32 cellular contexts compared by ENCODE assay signal in genomic region chr15:87730706-87731105, GRCh38.
"Had no signal": no experiment of that assay in that cellular context is flagged by ENCODE, and none has a peak within 500 bp of the region (broad histone marks: within the 10 kb centered on the region; RNA-seq: fewer than 3 reads in every experiment).

No MANE protein-coding gene starts in this region.

- H3K4me1 ChIP-seq: adrenal gland had no signal

- FAIRE-seq: bronchial epithelial cell, TTC549 had no signal

- H3K36me3 ChIP-seq: adrenal gland, ascending aorta, cardiac muscle cell had no signal

- H3K27me3 ChIP-seq: adrenal gland, ascending aorta, cardiac muscle cell had no signal

- H3K27ac ChIP-seq: adrenal gland, ascending aorta, VCaP had no signal

- ATAC-seq: activated CD8-positive, alpha-beta T cell treated with anti-CD3 and anti-CD28 coated beads for 36 hours; activated naive CD4-positive, alpha-beta T cell treated with anti-CD3 and anti-CD28 coated beads, Interleukin-2, amount 50 U/mL, for 72 hours; activated T-cell treated with anti-CD3 and anti-CD28 coated beads, Interleukin-2, amount 50 U/mL, for 4 hours; activated T-cell treated with anti-CD3 and anti-CD28 coated beads, Interleukin-2, amount 50 U/mL, for 72 hours; activated T-helper 17 cell treated with anti-CD3 and anti-CD28 coated beads, Interleukin-2, amount 50 U/mL, for 72 hours had no signal

- H3K9me3 ChIP-seq: adrenal gland, ascending aorta had no signal

- DNase-seq: activated B cell treated with CpG ODN at 0.5 μM for 24 hours; activated CD4-positive, alpha-beta memory T cell treated with anti-CD3 and anti-CD28 coated beads for 36 hours; activated CD4-positive, alpha-beta T cell treated with anti-CD3 and anti-CD28 coated beads for 4 hours; activated CD4-positive, alpha-beta T cell treated with anti-CD3 and anti-CD28 coated beads, Interleukin-2, amount 10 ng/mL, durations not matched to agents 24 days and 14 days; activated CD4-positive, alpha-beta T cell treated with anti-CD3 and anti-CD28 coated beads, Interleukin-2, amount 50 U/mL, for 1 hour; activated CD4-positive, alpha-beta T cell treated with anti-CD3 and anti-CD28 coated beads, Interleukin-2, amount 50 U/mL, for 4 hours; activated CD4-positive, CD25-positive, alpha-beta regulatory T cell treated with anti-CD3 and anti-CD28 coated beads, Interleukin-2, amount 50 U/mL, for 72 hours; activated CD8-positive, alpha-beta memory T cell treated with anti-CD3 and anti-CD28 coated beads, Interleukin-2, amount 50 U/mL, for 4 hours; activated CD8-positive, alpha-beta T cell treated with anti-CD3 and anti-CD28 coated beads for 36 hours; activated effector memory CD4-positive, alpha-beta T cell treated with anti-CD3 and anti-CD28 coated beads, Interleukin-2, amount 50 U/mL, for 16 hours; activated gamma-delta T cell treated with Interleukin-2 at 50 U/mL for 16 hours; activated naive CD4-positive, alpha-beta T cell; activated naive CD4-positive, alpha-beta T cell treated with anti-CD3 and anti-CD28 coated beads for 36 hours; activated naive CD4-positive, alpha-beta T cell treated with anti-CD3 and anti-CD28 coated beads, Interleukin-2, amount 50 U/mL, for 16 hours; activated naive CD8-positive, alpha-beta T cell treated with anti-CD3 and anti-CD28 coated beads for 36 hours; activated T-cell treated with anti-CD3 and anti-CD28 coated beads for 4 hours; activated T-cell treated with anti-CD3 and anti-CD28 coated beads, Interleukin-2, amount 50 U/mL, for 1 hour; activated T-cell treated with anti-CD3 and anti-CD28 coated beads, Interleukin-2, amount 50 U/mL, for 4 hours; activated T-cell treated with anti-CD3 and anti-CD28 coated beads, Interleukin-2, amount 50 U/mL, for 72 hours; adrenal gland; amniotic stem cell; caudate nucleus; cerebellar nuclear complex; T-helper 2 cell; T-helper 9 cell had no signal

- H3K4me3 ChIP-seq: adrenal gland, ascending aorta, cardiac muscle cell had no signal
